ENCODE assay signal across 8 cellular contexts in the genomic region with DNA sequence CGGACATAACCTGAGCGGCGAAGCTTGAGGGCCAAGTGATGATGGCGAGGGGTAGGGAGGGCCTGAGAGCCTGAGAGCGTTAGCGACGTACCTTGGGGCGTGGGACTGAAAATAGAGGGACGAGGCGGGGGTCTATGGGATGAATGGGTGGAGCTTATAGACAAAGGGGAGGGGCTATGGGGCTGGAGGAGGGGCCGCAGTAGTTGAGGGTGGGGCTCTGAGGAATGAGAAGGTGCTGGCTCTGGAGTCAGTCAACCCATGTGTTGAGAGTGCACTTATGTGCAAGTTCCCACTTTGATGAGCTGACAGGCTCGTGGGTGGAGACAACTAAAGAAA. TPM values are rescaled to one million over a fixed set of nuclear protein-coding genes. Genes with fewer than 3 reads are reported as not detected.
DNase-seq lines count a peak whose midpoint lies in the region; ATAC-seq and TF ChIP-seq lines count a peak whose summit lies in the region.

No MANE protein-coding gene starts in this region.

- DNase-seq in AG20443 (ENCODE audit: low spot score) (peak; percentile 38), T-helper 1 cell (peak in 4 of 5 donors; percentile 19 to 60 (median 37)), breast epithelium (ENCODE audit: low spot score in 2 of 2) (peak in 1 of 2 donors; percentile 35), SW480 (ENCODE audit: low spot score) (no peak)
- peak; percentile 32 to 43 for DNase-seq in stimulated activated CD4-positive, alpha-beta T cell treated with anti-CD3 and anti-CD28 coated beads, Interleukin-2, amount 100 ng/mL, for 48 hours

- no peaks in the 10 kb centered on the region for H3K9me3 ChIP-seq in breast epithelium

- H3K4me1 ChIP-seq in breast epithelium: no peaks in the 10 kb centered on the region

- H3K27me3 ChIP-seq in breast epithelium (no peaks in the 10 kb centered on the region), layer of hippocampus (ENCODE audit: control insufficient read depth, insufficient read depth, low read length) (no peaks in the 10 kb centered on the region)

- H3K36me3 ChIP-seq in breast epithelium: no peaks in the 10 kb centered on the region

- no peak for TF ChIP-seq POLR2A in breast epithelium (IDR thresholded peaks at IDR 0.05)

- intact Hi-C loops in breast epithelium (cut with DNase I; ENCODE audit: low total_unique reads): no loop called here

- H3K4me3 ChIP-seq in breast epithelium: peak overlapping the region; percentile 62 to 70 (median 69)

- H3K27ac ChIP-seq in breast epithelium (peak overlapping the region; percentile 85 to 87), layer of hippocampus (ENCODE audit: low read depth, low read length) (peak overlapping the region; percentile 90)

- ATAC-seq in GM18907 (IDR thresholded peaks at IDR 0.05; ENCODE audit: unreplicated experiment) (peak; percentile 35), HG03378 (IDR thresholded peaks at IDR 0.05; ENCODE audit: unreplicated experiment) (peak; percentile 12)

- TF ChIP-seq CTCF in breast epithelium (IDR thresholded peaks at IDR 0.05): no peak

RNA-seq across cellular contexts. Expression of gene TBC1D25, which starts 0.5 kb away (rescaled TPM):
- 10 to 100 TPM; 11.3 to 13.0 (median 12.5) TPM for total RNA-seq in breast epithelium

RNA-seq across cellular contexts. Expression of gene EBP, which starts 18.4 kb away (rescaled TPM):
- 10 to 100 TPM; 20.3 to 22.0 (median 20.6) TPM for total RNA-seq in breast epithelium

RNA-seq across cellular contexts. Expression of gene PORCN, which starts 31.2 kb away (rescaled TPM):
- total RNA-seq in breast epithelium: 10 to 100 TPM; 12.1 to 22.1 (median 17.0) TPM

RNA-seq across cellular contexts. Expression of gene RBM3, which starts 34.3 kb away (rescaled TPM):
- total RNA-seq in breast epithelium: 100 to 1,000 TPM; 152 to 328 (median 213) TPM

RNA-seq across cellular contexts. Expression of gene WDR13, which starts 57.3 kb away (rescaled TPM):
- total RNA-seq in breast epithelium: 100 to 1,000 TPM in 1 of 3 donors, 10 to 100 TPM in 2; 97.2 to 113 (median 97.7) TPM
